ENCODE assay signal across 24 cellular contexts in genomic region chr6:108211676-108212075, GRCh38. TPM values are rescaled to one million over a fixed set of nuclear protein-coding genes. Genes with fewer than 3 reads are reported as not detected.
DNase-seq lines count a peak whose midpoint lies in the region; ATAC-seq, FAIRE-seq and TF ChIP-seq lines count a peak whose summit lies in the region.
"Had no signal": no experiment of that assay in that cellular context is flagged by ENCODE, and none has a peak within 500 bp of the region (broad histone marks: within the 10 kb centered on the region; RNA-seq: fewer than 3 reads in every experiment).

No MANE protein-coding gene starts in this region.

- H3K4me3 Mint-ChIP-seq in Calu3 (ENCODE audit: low read depth, unreplicated experiment) (no peak overlapping the region), mesothelial cell of epicardium (no peak overlapping the region)
- H3K4me3 Mint-ChIP-seq: CD4-positive, CD25-positive, alpha-beta regulatory T cell had no signal

- 100% methylated on average over 2 of the region's 2 CpGs for WGBS in GM12878 (ENCODE audit: insufficient coverage, insufficient replicate concordance, low lambda C conversion rate, missing lambda C conversion rate)

- TF ChIP-seq EP300 in GM12878 (IDR thresholded peaks at IDR 0.05; ENCODE audit: borderline replicate concordance in 1 of 2, control insufficient read depth in 1 of 2, low read depth in 2 of 2, low read length in 2 of 2), result no peak

- no peak overlapping the region for H3K27ac Mint-ChIP-seq in Calu3 (ENCODE audit: unreplicated experiment)
- peak overlapping the region; percentile 54 for H3K27ac Mint-ChIP-seq in mesothelial cell of epicardium
- H3K27ac Mint-ChIP-seq: CD4-positive, CD25-positive, alpha-beta regulatory T cell had no signal

- H3K4me1 Mint-ChIP-seq in Calu3 (ENCODE audit: low read depth, unreplicated experiment) (no peaks in the 10 kb centered on the region), mesothelial cell of epicardium (peaks cover 7% of the 10 kb centered on the region)

- H4K20me1 ChIP-seq in Karpas-422 (ENCODE audit: insufficient read depth, low read depth, low read length) (no peaks in the 10 kb centered on the region), GM12878 (ENCODE audit: control insufficient read depth, insufficient read depth) (no peaks in the 10 kb centered on the region)

- SMC1A ChIA-PET in GM12878 (lab: Charles Lee; ENCODE audit: uncharacterized antibody, unreplicated experiment), result interaction anchor here (0.7 to 1.8 kb wide), 2 partner anchors 15 to 281 kb away, joined by 3 to 4 read pairs; no protein-coding TSS in a partner anchor

- POLR2A ChIA-PET in GM12878 (lab: Charles Lee), result no interaction called here

- H3K4me3 ChIP-seq in Karpas-422 (ENCODE audit: low read length), result no peak overlapping the region
- no peak overlapping the region for H3K4me3 ChIP-seq in GM12878
- H3K4me3 ChIP-seq in left ventricle myocardium inferior, result no peak overlapping the region
- H3K4me3 ChIP-seq: A549, SJSA1 had no signal

- peak; percentile 38 for FAIRE-seq in GM12878 (lab: Jason Lieb, UNC)
- FAIRE-seq: A549, GM12891, RCC 7860 had no signal

- no peak for TF ChIP-seq POLR2A in GM12878 (IDR thresholded peaks at IDR 0.05; ENCODE audit: low read depth, low read length)

- intact Hi-C loops in Calu3 (cut with micrococcal nuclease; ENCODE audit: unreplicated experiment), result no loop called here
- intact Hi-C loops in GM12878 (cut with micrococcal nuclease; ENCODE audit: unreplicated experiment), result no loop called here
- intact Hi-C loops in left ventricle myocardium inferior (cut with micrococcal nuclease), result no loop called here

- H3K27me3 Mint-ChIP-seq in Calu3 (ENCODE audit: unreplicated experiment), result no peaks in the 10 kb centered on the region
- H3K27me3 Mint-ChIP-seq in mesothelial cell of epicardium (ENCODE audit: low read depth), result no peaks in the 10 kb centered on the region
- H3K27me3 Mint-ChIP-seq: CD4-positive, CD25-positive, alpha-beta regulatory T cell had no signal

- TF ChIP-seq RAD21 in GM12878 (IDR thresholded peaks at IDR 0.05; ENCODE audit: insufficient read depth, low read depth, low read length), result no peak

- H3K27ac ChIP-seq in Karpas-422 (ENCODE audit: low read length) (no peak overlapping the region), GM12878 (ENCODE audit: control insufficient read depth, insufficient read depth) (no peak overlapping the region), left ventricle myocardium inferior (replicated peaks) (no peak overlapping the region)
- H3K27ac ChIP-seq: A549, SJSA1 had no signal

- peaks cover 18% of the 10 kb centered on the region; the same call in 1 of the 2 replicates for H3K36me3 ChIP-seq in Karpas-422 (ENCODE audit: insufficient read depth, low read length)
- peaks cover 3 to 23% of the 10 kb centered on the region in 2 experiments for H3K36me3 ChIP-seq in GM12878 (ENCODE audit: control insufficient read depth in 2 of 2, insufficient read depth in 2 of 2, low read length in 1 of 2)
- H3K36me3 ChIP-seq in left ventricle myocardium inferior, result peaks cover 41% of the 10 kb centered on the region

- no peaks in the 10 kb centered on the region for H3K9me2 ChIP-seq in Karpas-422 (replicated peaks; ENCODE audit: insufficient read depth, low read length)

- H3K79me2 ChIP-seq in Karpas-422 (ENCODE audit: low read length) (peaks cover 33% of the 10 kb centered on the region), GM12878 (ENCODE audit: control insufficient read depth, insufficient read depth, low read length) (no peaks in the 10 kb centered on the region)

- H2AFZ ChIP-seq in Karpas-422 (ENCODE audit: low read length), result no peak overlapping the region
- no peak overlapping the region for H2AFZ ChIP-seq in GM12878 (ENCODE audit: control insufficient read depth, low read depth, low read length)

- H3K4me2 ChIP-seq in Karpas-422 (ENCODE audit: low read depth, low read length, poor library complexity, severe bottlenecking) (no peak overlapping the region), GM12878 (ENCODE audit: control insufficient read depth, insufficient read depth) (no peak overlapping the region)
- H3K4me2 ChIP-seq: A549 had no signal

- BruUV-seq in Calu3 (replicated peaks; lab: Mats Ljungman, UMichigan), result TSS peak; percentile 92
- TSS peak; percentile 70 for BruUV-seq in GM12878 (replicated peaks; lab: Mats Ljungman, UMichigan)

- H3K36me3 Mint-ChIP-seq in Calu3 (ENCODE audit: insufficient read depth, unreplicated experiment) (peaks cover 10% of the 10 kb centered on the region), mesothelial cell of epicardium (peaks cover 26% of the 10 kb centered on the region)

- CTCF ChIA-PET in Calu3 (lab: Charles Lee), result no interaction called here
- CTCF ChIA-PET in GM12878 (lab: Yijun Ruan, JAX), result interaction anchor here (0.7 kb wide), 1 partner anchor 1456 kb away, joined by 3 read pairs; no protein-coding TSS in a partner anchor

- in situ Hi-C loops in GM12878 (cut with MboI), result no loop called here

- no peak for ATAC-seq in GM12878
- no peak for ATAC-seq in HG03442 (IDR thresholded peaks at IDR 0.05; ENCODE audit: unreplicated experiment)
- no peak for ATAC-seq in HG03457 (IDR thresholded peaks at IDR 0.05; ENCODE audit: unreplicated experiment)
- ATAC-seq: A549 had no signal

- no peak for TF ChIP-seq CTCF in Calu3 (IDR thresholded peaks at IDR 0.05; ENCODE audit: unreplicated experiment)
- TF ChIP-seq CTCF in GM12878 (IDR thresholded peaks at IDR 0.05 in 2 of 3, conservative IDR thresholded peaks at IDR 0.05 in 1 of 3; ENCODE audit: control insufficient read depth in 2 of 3, extremely low read depth in 1 of 3, insufficient read depth in 1 of 3, low read depth in 3 of 3, low read length in 3 of 3), result no peak
- no peak for TF ChIP-seq CTCF in mesothelial cell of epicardium (IDR thresholded peaks at IDR 0.05; ENCODE audit: unreplicated experiment)
- TF ChIP-seq CTCF in left ventricle myocardium inferior (IDR thresholded peaks at IDR 0.05; ENCODE audit: borderline replicate concordance), result no peak

- no peaks in the 10 kb centered on the region for H3K9me3 Mint-ChIP-seq in Calu3 (ENCODE audit: low read depth, unreplicated experiment)
- H3K9me3 Mint-ChIP-seq in mesothelial cell of epicardium, result no peaks in the 10 kb centered on the region
- H3K9me3 Mint-ChIP-seq: CD4-positive, CD25-positive, alpha-beta regulatory T cell had no signal

- H3K9ac ChIP-seq in Karpas-422 (ENCODE audit: low read length), result no peak overlapping the region
- H3K9ac ChIP-seq in GM12878 (ENCODE audit: control insufficient read depth, insufficient read depth, low read length), result no peak overlapping the region

- H3K27me3 ChIP-seq in Karpas-422 (ENCODE audit: low read length), result no peaks in the 10 kb centered on the region
- no peaks in the 10 kb centered on the region for H3K27me3 ChIP-seq in GM12878 (replicated peaks in 1 of 2; ENCODE audit: control insufficient read depth in 2 of 2, insufficient read depth in 2 of 2, low read length in 1 of 2)
- H3K27me3 ChIP-seq in left ventricle myocardium inferior (ENCODE audit: low read depth), result no peaks in the 10 kb centered on the region
- H3K27me3 ChIP-seq: SJSA1 had no signal

- RAD21 ChIA-PET in GM12878 (lab: Charles Lee; ENCODE audit: unreplicated experiment), result no interaction called here

- H3K9me3 ChIP-seq in Karpas-422 (ENCODE audit: low read length), result no peaks in the 10 kb centered on the region
- H3K9me3 ChIP-seq in GM12878 (replicated peaks; ENCODE audit: control insufficient read depth, insufficient read depth, low read length), result no peaks in the 10 kb centered on the region
- H3K9me3 ChIP-seq in left ventricle myocardium inferior (replicated peaks), result no peaks in the 10 kb centered on the region
- H3K9me3 ChIP-seq: A549, SJSA1 had no signal

- H3K4me1 ChIP-seq in Karpas-422 (ENCODE audit: low read length), result no peaks in the 10 kb centered on the region
- no peaks in the 10 kb centered on the region for H3K4me1 ChIP-seq in GM12878 (ENCODE audit: control insufficient read depth, insufficient read depth, low read length)
- peaks cover 16% of the 10 kb centered on the region for H3K4me1 ChIP-seq in left ventricle myocardium inferior
- H3K4me1 ChIP-seq: A549, SJSA1 had no signal

- no peak for DNase-seq in Calu3
- peak; percentile 16 for DNase-seq in Karpas-422
- DNase-seq in GM12878 (ENCODE audit: low read depth, low spot score), result no peak
- DNase-seq in mesothelial cell of epicardium (ENCODE audit: low spot score in 2 of 2, unreplicated experiment in 2 of 2), result no peak
- DNase-seq in DMS153 (lab: John Stamatoyannopoulos, UW), result no peak
- no peak for DNase-seq in left ventricle myocardium inferior
- DNase-seq: CD4-positive, CD25-positive, alpha-beta regulatory T cell; DMS 273 treated with DMSO at 0.1 percent for 48 hours; DND-41; GOT3; HCEC 1CT; NCI-H1092; NCI-H1436; NCI-H187 treated with DMSO at 0.1 percent for 48 hours; NCI-H510A; NCI-H748 treated with DMSO at 0.1 percent for 48 hours had no signal

RNA-seq across cellular contexts. Expression of gene NR2E1, which starts 45.9 kb away (rescaled TPM):
- total RNA-seq in Calu3 (2022), result not detected in 2 replicates
- not detected in 2 replicates for total RNA-seq in Karpas-422 (2014; rRNA removed; shearing (Covaris generic); ENCODE audit: low replicate concordance)
- total RNA-seq in GM12878 (2013; cell fraction: nucleolus; rRNA removed), result not detected in 2 replicates
- not detected in 2 replicates for total RNA-seq in GM12878 (2014; rRNA removed)
- total RNA-seq in GM12878 (2014; rRNA removed; fragmentation: Illumina TruSeq; extraction: Trizol), result not detected in 2 replicates
- not detected in 2 replicates for total RNA-seq in GM12878 (2021)
- not detected for polyA plus RNA-seq in GM12878 (2011; ENCODE audit: low read depth)
- not detected in 2 replicates for polyA plus RNA-seq in GM12878 (2011; rRNA removed)
- polyA plus RNA-seq in GM12878 (2011; cell fraction: cytosol; rRNA removed), result not detected in 2 replicates
- not detected in 2 replicates for polyA plus RNA-seq in GM12878 (2011; cell fraction: nucleus; rRNA removed)
- not detected in 2 replicates for polyA plus RNA-seq in GM12878 (2012)
- polyA plus RNA-seq in GM12878 (2014; fragmentation: Illumina TruSeq; extraction: Trizol), result not detected in 2 replicates
- not detected for polyA plus RNA-seq in GM12878 (2014; fragmentation: Nextera tagmentation; extraction: Ambion mirVana)
- polyA plus RNA-seq in GM12878 (2014; rRNA removed), result not detected in 2 replicates
- polyA plus RNA-seq in GM12878 (2016; fragmentation: Nextera tagmentation; extraction: Ambion mirVana), result not detected
- polyA minus RNA-seq in GM12878 (2011; rRNA and poly(A)+ RNA removed), result not detected in 2 replicates
- not detected in 2 replicates for polyA minus RNA-seq in GM12878 (2011; cell fraction: cytosol; rRNA and poly(A)+ RNA removed)
- polyA minus RNA-seq in GM12878 (2011; cell fraction: nucleus; rRNA and poly(A)+ RNA removed), result not detected in 2 replicates
- total RNA-seq in mesothelial cell of epicardium, result not detected in 3 replicates
- not detected for total RNA-seq in left ventricle myocardium inferior
- total RNA-seq: CD4-positive, CD25-positive, alpha-beta regulatory T cell; LHCN-M2 had no signal
- polyA plus RNA-seq: BJ; CD4-positive, CD25-positive, alpha-beta regulatory T cell had no signal

RNA-seq across cellular contexts. Expression of gene SNX3, which starts 49.2 kb away (rescaled TPM):
- total RNA-seq in Calu3 (2022) (132 and 158 TPM in 2 replicates), GM12878 (2014; rRNA removed) (82.3 and 103 TPM in 2 replicates), GM12878 (2014; rRNA removed; fragmentation: Illumina TruSeq; extraction: Trizol) (91.2 and 98.9 TPM in 2 replicates), GM12878 (2021) (70.0 and 72.6 TPM in 2 replicates), mesothelial cell of epicardium (74.3 to 80.6 TPM (median 74.4 TPM) in 3 replicates), left ventricle myocardium inferior (245 TPM)
- total RNA-seq in Karpas-422 (2014; rRNA removed; shearing (Covaris generic); ENCODE audit: low replicate concordance), result 90.8 and 177 TPM in 2 replicates
- total RNA-seq in GM12878 (2013; cell fraction: nucleolus; rRNA removed), result 19.8 and 23.1 TPM in 2 replicates
- polyA plus RNA-seq in GM12878 (2011; ENCODE audit: low read depth), result 41.0 TPM
- polyA plus RNA-seq in GM12878 (2011; rRNA removed) (297 and 428 TPM in 2 replicates), GM12878 (2014; fragmentation: Illumina TruSeq; extraction: Trizol) (152 and 161 TPM in 2 replicates), GM12878 (2014; fragmentation: Nextera tagmentation; extraction: Ambion mirVana) (10 to 100 TPM; 43.7 to 78.6 TPM), GM12878 (2014; rRNA removed) (92.2 and 95.0 TPM in 2 replicates), GM12878 (2016; fragmentation: Nextera tagmentation; extraction: Ambion mirVana) (100 to 1,000 TPM; 161 to 170 TPM)
- polyA plus RNA-seq in GM12878 (2011; cell fraction: cytosol; rRNA removed), result 90.9 and 152 TPM in 2 replicates
- polyA plus RNA-seq in GM12878 (2011; cell fraction: nucleus; rRNA removed), result 41.8 and 46.1 TPM in 2 replicates
- polyA plus RNA-seq in GM12878 (2012), result 64.8 and 92.9 TPM in 2 replicates
- polyA minus RNA-seq in GM12878 (2011; rRNA and poly(A)+ RNA removed), result 56.9 and 95.7 TPM in 2 replicates
- 21.8 and 26.8 TPM in 2 replicates for polyA minus RNA-seq in GM12878 (2011; cell fraction: cytosol; rRNA and poly(A)+ RNA removed)
- 9.7 and 12.7 TPM in 2 replicates for polyA minus RNA-seq in GM12878 (2011; cell fraction: nucleus; rRNA and poly(A)+ RNA removed)
